Comparison of ENCODE assay signal across 26 cellular contexts in the genomic region with DNA sequence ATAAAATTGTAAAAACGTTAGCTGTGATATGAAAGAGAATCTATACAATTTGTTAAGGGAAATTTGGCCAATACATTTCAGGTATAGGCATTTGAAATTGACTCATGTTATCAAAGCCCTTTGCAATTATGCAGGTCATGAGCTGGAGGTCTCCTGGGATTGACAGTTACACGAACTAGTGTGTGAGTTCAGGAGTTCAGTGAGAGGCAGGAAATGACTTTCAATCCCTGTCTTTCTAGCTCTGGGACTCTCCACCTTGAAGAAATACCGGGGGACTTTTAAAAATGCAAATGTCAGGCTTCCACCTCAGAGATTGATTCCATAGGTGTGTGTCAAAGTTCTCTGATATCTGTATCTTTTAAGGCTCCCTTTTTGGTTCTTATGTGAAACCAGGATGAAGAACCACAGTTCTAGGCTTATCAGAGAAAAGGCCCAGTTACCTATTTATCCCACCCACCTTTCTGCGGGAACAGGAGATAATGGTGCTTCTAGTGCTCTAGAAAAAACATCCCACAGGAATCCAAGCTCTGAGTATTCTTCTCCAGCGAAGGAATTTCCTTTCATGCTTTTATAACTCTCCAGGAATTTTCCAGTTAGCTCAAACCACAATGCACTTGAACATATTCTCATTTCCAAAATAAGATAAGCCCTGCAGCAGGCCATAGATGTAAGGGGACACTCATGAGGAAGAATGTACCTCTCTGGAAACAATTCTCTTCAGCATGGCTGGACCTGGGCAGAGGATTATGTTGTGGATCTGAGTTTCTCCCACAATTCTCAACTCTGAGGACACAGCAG.
DNase-seq lines count a peak whose midpoint lies in the region; ATAC-seq and TF ChIP-seq lines count a peak whose summit lies in the region.
"Had no signal": no experiment of that assay in that cellular context is flagged by ENCODE, and none has a peak within 500 bp of the region (broad histone marks: within the 10 kb centered on the region; RNA-seq: fewer than 3 reads in every experiment).

No MANE protein-coding gene starts in this region.

- no peaks in the 10 kb centered on the region for H3K9me3 Mint-ChIP-seq in CD4-positive, alpha-beta memory T cell
- H3K9me3 Mint-ChIP-seq: activated naive CD8-positive, alpha-beta T cell treated with anti-CD3 and anti-CD28 coated beads for 36 hours; naive thymus-derived CD8-positive, alpha-beta T cell had no signal

- no peak overlapping the region for H3K27ac ChIP-seq in cardiac muscle cell
- H3K27ac ChIP-seq in left ventricle myocardium inferior (replicated peaks), result no peak overlapping the region
- H3K27ac ChIP-seq in RWPE1, result no peak overlapping the region
- H3K27ac ChIP-seq in CD4-positive, alpha-beta memory T cell (ENCODE audit: low read depth, low read length), result no peak overlapping the region
- H3K27ac ChIP-seq: 22Rv1, C4-2B, foreskin keratinocyte, parathyroid adenoma, tibial nerve had no signal

- H3K4me1 ChIP-seq in cardiac muscle cell (ENCODE audit: low read depth) (no peaks in the 10 kb centered on the region), left ventricle myocardium inferior (no peaks in the 10 kb centered on the region)
- no peaks in the 10 kb centered on the region for H3K4me1 ChIP-seq in CD4-positive, alpha-beta memory T cell (ENCODE audit: insufficient read depth, low read length)
- H3K4me1 ChIP-seq: foreskin keratinocyte, parathyroid adenoma, tibial nerve had no signal

- peak; percentile 3 to 41 for DNase-seq in cardiac muscle cell (ENCODE audit: low read depth in 1 of 2, low spot score in 1 of 2)
- no peak for DNase-seq in left ventricle myocardium inferior
- peak; percentile 11 to 32 for DNase-seq in cardiac fibroblast (ENCODE audit: low read depth in 2 of 2)
- no peak for DNase-seq in SHP77 (lab: John Stamatoyannopoulos, UW)
- DNase-seq in RWPE1 (ENCODE audit: low spot score), result no peak
- no peak for DNase-seq in CD4-positive, alpha-beta memory T cell
- DNase-seq: activated CD4-positive, alpha-beta T cell treated with anti-CD3 and anti-CD28 coated beads for 1 hour; activated CD8-positive, alpha-beta memory T cell treated with anti-CD3 and anti-CD28 coated beads, Interleukin-2, amount 10 ng/mL, durations not matched to agents 7 days and 5 days; activated naive CD8-positive, alpha-beta T cell treated with anti-CD3 and anti-CD28 coated beads for 36 hours; dermis blood vessel endothelial cell; DMS 273 treated with DMSO at 0.1 percent for 48 hours; foreskin keratinocyte; hypothalamus; kidney; naive thymus-derived CD8-positive, alpha-beta T cell; NCI-H1930; NCI-H446; NK-92 treated with Interleukin-12 subunit alpha and Interleukin-12 subunit beta, amount 100 ng/mL, for 24 hours; stimulated activated naive CD4-positive, alpha-beta T cell had no signal

- CTCF ChIA-PET in RWPE1 (lab: Yijun Ruan, JAX), result no interaction called here
- CTCF ChIA-PET in CD4-positive, alpha-beta memory T cell (lab: Charles Lee; ENCODE audit: partially characterized antibody), result no interaction called here

- no peaks in the 10 kb centered on the region for H3K36me3 Mint-ChIP-seq in CD4-positive, alpha-beta memory T cell
- H3K36me3 Mint-ChIP-seq: activated CD8-positive, alpha-beta memory T cell treated with anti-CD3 and anti-CD28 coated beads, Interleukin-2, amount 10 ng/mL, durations not matched to agents 7 days and 5 days; activated naive CD8-positive, alpha-beta T cell treated with anti-CD3 and anti-CD28 coated beads for 36 hours; naive thymus-derived CD8-positive, alpha-beta T cell had no signal

- TF ChIP-seq CTCF in cardiac muscle cell (IDR thresholded peaks at IDR 0.05; ENCODE audit: low read depth, low read length) (no peak), left ventricle myocardium inferior (IDR thresholded peaks at IDR 0.05; ENCODE audit: borderline replicate concordance) (no peak), cardiac fibroblast (IDR thresholded peaks at IDR 0.05; ENCODE audit: low read depth, low read length) (no peak), RWPE1 (conservative IDR thresholded peaks at IDR 0.05; ENCODE audit: low read depth) (no peak)

- intact Hi-C loops in left ventricle myocardium inferior (cut with micrococcal nuclease), result no loop called here
- intact Hi-C loops in CD4-positive, alpha-beta memory T cell (cut with micrococcal nuclease), result no loop called here

- no peak overlapping the region for H3K4me3 Mint-ChIP-seq in CD4-positive, alpha-beta memory T cell
- H3K4me3 Mint-ChIP-seq: activated CD8-positive, alpha-beta memory T cell treated with anti-CD3 and anti-CD28 coated beads, Interleukin-2, amount 10 ng/mL, durations not matched to agents 7 days and 5 days; activated naive CD8-positive, alpha-beta T cell treated with anti-CD3 and anti-CD28 coated beads for 36 hours; naive thymus-derived CD8-positive, alpha-beta T cell had no signal

- no peaks in the 10 kb centered on the region for H3K36me3 ChIP-seq in cardiac muscle cell
- no peaks in the 10 kb centered on the region for H3K36me3 ChIP-seq in left ventricle myocardium inferior
- H3K36me3 ChIP-seq in CD4-positive, alpha-beta memory T cell (ENCODE audit: insufficient read depth, low read length), result no peaks in the 10 kb centered on the region
- H3K36me3 ChIP-seq: tibial nerve had no signal

- no peaks in the 10 kb centered on the region for H3K9me3 ChIP-seq in cardiac muscle cell (ENCODE audit: low read depth)
- H3K9me3 ChIP-seq in left ventricle myocardium inferior (replicated peaks), result no peaks in the 10 kb centered on the region
- no peaks in the 10 kb centered on the region for H3K9me3 ChIP-seq in CD4-positive, alpha-beta memory T cell (ENCODE audit: control insufficient read depth in 1 of 2, low read length in 2 of 2)
- H3K9me3 ChIP-seq: tibial nerve had no signal

- peak; percentile 58 for ATAC-seq in HG03378 (IDR thresholded peaks at IDR 0.05; ENCODE audit: unreplicated experiment)
- no peak for ATAC-seq in GM21447 (IDR thresholded peaks at IDR 0.05; ENCODE audit: unreplicated experiment)
- ATAC-seq: activated CD8-positive, alpha-beta memory T cell treated with anti-CD3 and anti-CD28 coated beads, Interleukin-2, amount 10 ng/mL, durations not matched to agents 7 days and 5 days; foreskin keratinocyte; naive thymus-derived CD8-positive, alpha-beta T cell; sciatic nerve had no signal

- H3K27me3 ChIP-seq in cardiac muscle cell (no peaks in the 10 kb centered on the region), left ventricle myocardium inferior (ENCODE audit: low read depth) (no peaks in the 10 kb centered on the region)
- H3K27me3 ChIP-seq in CD4-positive, alpha-beta memory T cell (ENCODE audit: insufficient read depth, low read length), result no peaks in the 10 kb centered on the region
- H3K27me3 ChIP-seq: foreskin keratinocyte, tibial nerve had no signal

- no peaks in the 10 kb centered on the region for H3K27me3 Mint-ChIP-seq in CD4-positive, alpha-beta memory T cell
- H3K27me3 Mint-ChIP-seq: activated CD8-positive, alpha-beta memory T cell treated with anti-CD3 and anti-CD28 coated beads, Interleukin-2, amount 10 ng/mL, durations not matched to agents 7 days and 5 days; activated naive CD8-positive, alpha-beta T cell treated with anti-CD3 and anti-CD28 coated beads for 36 hours; naive thymus-derived CD8-positive, alpha-beta T cell had no signal

- H3K4me3 ChIP-seq in cardiac muscle cell (no peak overlapping the region), left ventricle myocardium inferior (no peak overlapping the region), cardiac fibroblast (replicated peaks in 1 of 2; ENCODE audit: low read depth in 2 of 2, low read length in 2 of 2) (no peak overlapping the region)
- H3K4me3 ChIP-seq in CD4-positive, alpha-beta memory T cell (ENCODE audit: low read length in 2 of 2), result no peak overlapping the region
- H3K4me3 ChIP-seq: tibial nerve had no signal

- H3K27ac Mint-ChIP-seq in CD4-positive, alpha-beta memory T cell, result no peak overlapping the region
- H3K27ac Mint-ChIP-seq: activated CD8-positive, alpha-beta memory T cell treated with anti-CD3 and anti-CD28 coated beads, Interleukin-2, amount 10 ng/mL, durations not matched to agents 7 days and 5 days; activated naive CD8-positive, alpha-beta T cell treated with anti-CD3 and anti-CD28 coated beads for 36 hours; naive thymus-derived CD8-positive, alpha-beta T cell had no signal

- no peaks in the 10 kb centered on the region for H3K4me1 Mint-ChIP-seq in CD4-positive, alpha-beta memory T cell
- H3K4me1 Mint-ChIP-seq: activated CD8-positive, alpha-beta memory T cell treated with anti-CD3 and anti-CD28 coated beads, Interleukin-2, amount 10 ng/mL, durations not matched to agents 7 days and 5 days; activated naive CD8-positive, alpha-beta T cell treated with anti-CD3 and anti-CD28 coated beads for 36 hours; naive thymus-derived CD8-positive, alpha-beta T cell had no signal

- POLR2A ChIA-PET in RWPE1 (lab: Yijun Ruan, JAX; ENCODE audit: low non-redundant PET), result no interaction called here
- POLR2A ChIA-PET in CD4-positive, alpha-beta memory T cell (lab: Charles Lee; ENCODE audit: partially characterized antibody), result no interaction called here

Comparison
In these comparisons a context has a peak if more than half of its experiments do, and no peak if none do; other contexts are left out.
1. DNase-seq: peak in cardiac muscle cell (2 of 2) and cardiac fibroblast (2 of 2); none in left ventricle myocardium inferior (single experiment), SHP77 (0 of 2), RWPE1 (single experiment) and CD4-positive, alpha-beta memory T cell (0 of 5).